In genomic region chr4:64192731-64193412, GRCh38 we compare ENCODE assay signal across 1 cellular context.
TF ChIP-seq lines count a peak whose summit lies in the region.

No MANE protein-coding gene starts in this region.

TF ChIP-seq in WTC11, 78 proteins besides CTCF, POLR2A, EP300 and RAD21 (continued from another document):
- TF ChIP-seq E2F5 (CRISPR knock-in tag; IDR thresholded peaks at IDR 0.05) = no peak
- TF ChIP-seq ZNF219 (CRISPR knock-in tag; IDR thresholded peaks at IDR 0.05; ENCODE audit: borderline replicate concordance) = no peak
- no peak for TF ChIP-seq JAZF1 (CRISPR knock-in tag; IDR thresholded peaks at IDR 0.05)
- TF ChIP-seq ZNF396 (CRISPR knock-in tag; IDR thresholded peaks at IDR 0.05; ENCODE audit: borderline replicate concordance) = no peak
- TF ChIP-seq KAT7 (CRISPR knock-in tag; IDR thresholded peaks at IDR 0.05; ENCODE audit: borderline replicate concordance) = no peak
- no peak for TF ChIP-seq ZNF121 (CRISPR knock-in tag; IDR thresholded peaks at IDR 0.05)
- no peak for TF ChIP-seq ZSCAN18 (CRISPR knock-in tag; IDR thresholded peaks at IDR 0.05)
- no peak for TF ChIP-seq HMGXB4 (CRISPR knock-in tag; IDR thresholded peaks at IDR 0.05)
- TF ChIP-seq ESRRA (CRISPR knock-in tag; IDR thresholded peaks at IDR 0.05; ENCODE audit: borderline replicate concordance) = no peak
- no peak for TF ChIP-seq SOX15 (CRISPR knock-in tag; IDR thresholded peaks at IDR 0.05)
- TF ChIP-seq MXD4 (CRISPR knock-in tag; IDR thresholded peaks at IDR 0.05; ENCODE audit: borderline replicate concordance) = no peak
- TF ChIP-seq MLX (CRISPR knock-in tag; IDR thresholded peaks at IDR 0.05) = no peak
- TF ChIP-seq HMGA2 (CRISPR knock-in tag; IDR thresholded peaks at IDR 0.05) = no peak
